Comparison of ENCODE assay signal across 16 cellular contexts in genomic region chr11:71129624-71130023, GRCh38.
DNase-seq lines count a peak whose midpoint lies in the region; ATAC-seq and TF ChIP-seq lines count a peak whose summit lies in the region.
"Had no signal": no experiment of that assay in that cellular context is flagged by ENCODE, and none has a peak within 500 bp of the region (broad histone marks: within the 10 kb centered on the region; RNA-seq: fewer than 3 reads in every experiment).

No MANE protein-coding gene starts in this region.

- ATAC-seq in upper lobe of right lung = no peak
- ATAC-seq: CD8-positive, alpha-beta T cell; effector memory CD8-positive, alpha-beta T cell; left colon; stimulated activated naive CD8-positive, alpha-beta T cell treated with anti-CD3 and anti-CD28 coated beads, Interleukin-15, Interleukin-2, amounts not matched to agents 100 U/mL and 50 U/mL, for 24 hours had no signal

- no peaks in the 10 kb centered on the region for H3K4me1 ChIP-seq in upper lobe of right lung
- H3K4me1 ChIP-seq: right atrium auricular region had no signal

- intact Hi-C loops in upper lobe of right lung (cut with DNase I) = no loop called here

- H3K27me3 ChIP-seq in upper lobe of right lung = no peaks in the 10 kb centered on the region
- H3K27me3 ChIP-seq: right atrium auricular region had no signal

- H3K9me3 ChIP-seq in upper lobe of right lung = no peaks in the 10 kb centered on the region
- H3K9me3 ChIP-seq: right atrium auricular region had no signal

- DNase-seq in GM03348 (ENCODE audit: low spot score) = peak; percentile 49
- DNase-seq in NB4 (ENCODE audit: low read depth) = peak; percentile 41
- DNase-seq in epithelial cell of prostate (ENCODE audit: low read depth, low spot score) = peak; percentile 73
- peak; percentile 19 for DNase-seq in stromal cell of bone marrow (ENCODE audit: low read depth)
- DNase-seq in NOMO-1 treated with dmso at 0.1 percent for 144 hours (lab: John Stamatoyannopoulos, UW; ENCODE audit: unreplicated experiment) = no peak
- no peak for DNase-seq in NK-92 (lab: John Stamatoyannopoulos, UW; ENCODE audit: unreplicated experiment)
- DNase-seq in upper lobe of right lung = no peak
- DNase-seq: activated CD8-positive, alpha-beta memory T cell treated with anti-CD3 and anti-CD28 coated beads for 24 hours; activated effector memory CD4-positive, alpha-beta T cell treated with anti-CD3 and anti-CD28 coated beads, Interleukin-2, amount 50 U/mL, for 16 hours; CD8-positive, alpha-beta T cell; effector memory CD8-positive, alpha-beta T cell; left colon; NCI-H1436; NCI-H526; stimulated activated naive CD8-positive, alpha-beta T cell treated with anti-CD3 and anti-CD28 coated beads, Interleukin-15, Interleukin-2, amounts not matched to agents 100 U/mL and 50 U/mL, for 24 hours had no signal

- no peak for TF ChIP-seq POLR2A in NB4 (IDR thresholded peaks at IDR 0.05; ENCODE audit: extremely low read depth, insufficient read length)

- no peaks in the 10 kb centered on the region for H3K36me3 ChIP-seq in upper lobe of right lung
- H3K36me3 ChIP-seq: right atrium auricular region had no signal

- H3K27ac ChIP-seq in epithelial cell of prostate (peak overlapping the region; percentile 77), upper lobe of right lung (no peak overlapping the region)
- H3K27ac ChIP-seq: right atrium auricular region had no signal

- TF ChIP-seq CTCF in NB4 (IDR thresholded peaks at IDR 0.05; ENCODE audit: low read depth, low read length) (no peak), upper lobe of right lung (IDR thresholded peaks at IDR 0.05) (no peak)

- H3K4me3 ChIP-seq in NB4 (ENCODE audit: low read depth, low read length) (no peak overlapping the region), upper lobe of right lung (no peak overlapping the region)
- H3K4me3 ChIP-seq: right atrium auricular region had no signal

Comparison
In these comparisons a context has a peak if more than half of its experiments do, and no peak if none do; other contexts are left out.
1. DNase-seq: peak in GM03348 (single experiment), NB4 (single experiment), epithelial cell of prostate (single experiment) and stromal cell of bone marrow (single experiment); none in NOMO-1 treated with dmso at 0.1 percent for 144 hours (single experiment), NK-92 (single experiment) and upper lobe of right lung (single experiment).